ENCODE assay signal across 16 cellular contexts in genomic region chr11:37788141-37788877, GRCh38.
DNase-seq lines count a peak whose midpoint lies in the region; ATAC-seq and TF ChIP-seq lines count a peak whose summit lies in the region.
"Had no signal": no experiment of that assay in that cellular context is flagged by ENCODE, and none has a peak within 500 bp of the region (broad histone marks: within the 10 kb centered on the region; RNA-seq: fewer than 3 reads in every experiment).

No MANE protein-coding gene starts in this region.

- H2AK5ac ChIP-seq in IMR-90 (ENCODE audit: low read depth, low read length): no peak overlapping the region

- WGBS in IMR-90 (ENCODE audit: extremely low coverage in 2 of 2, insufficient read length in 1 of 2), 2 experiments: no CpG with 5 or more reads among the region's 5 CpGs

- intact Hi-C loops in IMR-90 (cut with micrococcal nuclease): no loop called here

- no peak for TF ChIP-seq CTCF in IMR-90 (conservative IDR thresholded peaks at IDR 0.05; ENCODE audit: low read depth, low read length)
- no peak for TF ChIP-seq CTCF in brain microvascular endothelial cell (IDR thresholded peaks at IDR 0.05; ENCODE audit: low read depth, low read length, missing control alignments)

- in situ Hi-C loops in IMR-90 (cut with MboI; ENCODE audit: low sequenced_read_pairs): no loop called here
- in situ Hi-C loops in brain microvascular endothelial cell (cut with HindIII; ENCODE audit: low pct_ligation_motif_present, low sequenced_read_pairs): no loop called here

- H3K4me1 ChIP-seq in ACC112 (ENCODE audit: control insufficient read depth, insufficient read depth, low read length, unreplicated experiment): peaks cover 18% of the 10 kb centered on the region
- H3K4me1 ChIP-seq in IMR-90 (ENCODE audit: control insufficient read depth, insufficient read depth, low read length): peaks cover 5% of the 10 kb centered on the region; the same call in 1 of the 2 replicates
- H3K4me1 ChIP-seq: A549, colonic mucosa, neural progenitor cell had no signal

- H3K36me3 ChIP-seq in ACC112 (ENCODE audit: insufficient read depth, low read length): no peaks in the 10 kb centered on the region
- no peaks in the 10 kb centered on the region for H3K36me3 ChIP-seq in IMR-90 (ENCODE audit: control insufficient read depth, insufficient read depth, low read length)
- H3K36me3 ChIP-seq in brain microvascular endothelial cell (replicated peaks): no peaks in the 10 kb centered on the region
- H3K36me3 ChIP-seq: colonic mucosa, neural progenitor cell had no signal

- H3K79me1 ChIP-seq in IMR-90 (ENCODE audit: low read depth in 1 of 2, low read length in 2 of 2): no peaks in the 10 kb centered on the region

- peak overlapping the region; percentile 73 for H3K4ac ChIP-seq in IMR-90 (ENCODE audit: low read depth, low read length)

- no peak overlapping the region for H3K9ac ChIP-seq in IMR-90 (ENCODE audit: low read depth, low read length)
- H3K9ac ChIP-seq: GM23248, neural progenitor cell had no signal

- no peaks in the 10 kb centered on the region for H3K79me2 ChIP-seq in ACC112 (ENCODE audit: control insufficient read depth, insufficient read depth, low read length, unreplicated experiment)

- no peak for TF ChIP-seq POLR2A in IMR-90 (IDR thresholded peaks at IDR 0.05; ENCODE audit: low read depth, low read length)

- H3K27me3 ChIP-seq in ACC112 (ENCODE audit: insufficient read depth, low read length) (no peaks in the 10 kb centered on the region), IMR-90 (ENCODE audit: control insufficient read depth, insufficient read depth, low read length) (no peaks in the 10 kb centered on the region), brain microvascular endothelial cell (replicated peaks) (no peaks in the 10 kb centered on the region)
- H3K27me3 ChIP-seq: colonic mucosa, neural progenitor cell had no signal

- peak overlapping the region; percentile 91 for H2BK120ac ChIP-seq in IMR-90 (ENCODE audit: low read depth, low read length)

- H4K8ac ChIP-seq in IMR-90 (ENCODE audit: low read depth in 2 of 2, low read length in 2 of 2): peak overlapping the region in 1 of 2 experiments; percentile 3; a peak in 2 of 4 replicates

- POLR2A ChIA-PET in IMR-90 (lab: Charles Lee; ENCODE audit: unreplicated experiment): no interaction called here

- no peak overlapping the region; the same call in 1 of the 2 replicates for H3K18ac ChIP-seq in IMR-90 (ENCODE audit: low read depth, low read length)

- H4K91ac ChIP-seq in IMR-90 (ENCODE audit: insufficient read depth, low read depth, low read length): no peak overlapping the region

- DNase-seq in IMR-90: peak; percentile 91
- peak; percentile 95 for DNase-seq in brain microvascular endothelial cell
- DNase-seq in islet precursor cell: peak; percentile 62
- no peak for DNase-seq in anterior cingulate cortex (lab: John Stamatoyannopoulos, UW)
- no peak for DNase-seq in RPMI8226
- DNase-seq: activated naive CD4-positive, alpha-beta T cell treated with Interleukin-2 at 50 U/mL for 16 hours; colonic mucosa; GM23248; NCI-H1105; NCI-H446 had no signal

- no peaks in the 10 kb centered on the region for H3K9me3 ChIP-seq in IMR-90 (ENCODE audit: control insufficient read depth, insufficient read depth, low read length)
- H3K9me3 ChIP-seq: A549, colonic mucosa had no signal

- peak overlapping the region; percentile 56; the same call in 1 of the 2 replicates for H3K4me2 ChIP-seq in IMR-90 (ENCODE audit: low read depth, low read length)
- H3K4me2 ChIP-seq: A549, neural progenitor cell had no signal

- CTCF ChIA-PET in IMR-90 (lab: Yijun Ruan, JAX): no interaction called here

- H2BK20ac ChIP-seq in IMR-90 (ENCODE audit: low read depth, low read length): peak overlapping the region; percentile 74

- H3K27ac ChIP-seq in ACC112 (ENCODE audit: low read depth, low read length) (peak overlapping the region; percentile 77), IMR-90 (ENCODE audit: insufficient read depth, low read length) (no peak overlapping the region), brain microvascular endothelial cell (peak overlapping the region; percentile 80)
- H3K27ac ChIP-seq: A549, colonic mucosa, GM23248, neural progenitor cell had no signal

- no peaks in the 10 kb centered on the region for H3K9me1 ChIP-seq in IMR-90 (ENCODE audit: insufficient read depth, low read length)

- H2AFZ ChIP-seq in ACC112 (ENCODE audit: low read length, unreplicated experiment): no peak overlapping the region
- H2AFZ ChIP-seq in IMR-90 (replicated peaks; ENCODE audit: low read length, poor library complexity): no peak overlapping the region
- H2AFZ ChIP-seq: GM23248, neural progenitor cell had no signal

- H2AK9ac ChIP-seq in IMR-90 (replicated peaks; ENCODE audit: low read depth, low read length, poor library complexity): no peak overlapping the region

- BruUV-seq in IMR-90 (replicated peaks; lab: Mats Ljungman, UMichigan): no TSS peak

- dilution Hi-C loops in IMR-90 (cut with HindIII; ENCODE audit: low sequenced_read_pairs, unreplicated experiment): no loop called here

- 0 out of 2 replicates have a peak overlapping the region, but pooled peaks have one; percentile 39 for H3K4me3 ChIP-seq in ACC112 (ENCODE audit: low read depth, low read length)
- no peak overlapping the region for H3K4me3 ChIP-seq in IMR-90 (ENCODE audit: insufficient read depth, low read depth, low read length)
- no peak overlapping the region for H3K4me3 ChIP-seq in brain microvascular endothelial cell (ENCODE audit: low read depth, low read length)
- H3K4me3 ChIP-seq: A549, colonic mucosa, GM23248, neural progenitor cell had no signal

- H4K5ac ChIP-seq in IMR-90 (ENCODE audit: low read depth, low read length): no peak overlapping the region

- H3K14ac ChIP-seq in IMR-90 (replicated peaks; ENCODE audit: low read depth, low read length): peak overlapping the region; percentile 76; the same call in 1 of the 2 replicates

- no peak overlapping the region for H2BK15ac ChIP-seq in IMR-90 (ENCODE audit: low read depth, low read length)

- peak overlapping the region; percentile 90 for H2BK5ac ChIP-seq in IMR-90 (ENCODE audit: low read depth, low read length, poor library complexity, severe bottlenecking)

- H3K56ac ChIP-seq in IMR-90 (ENCODE audit: extremely low read depth, insufficient read depth, low read length): no peak overlapping the region

- peak; percentile 91 for ATAC-seq in IMR-90 (ENCODE audit: low read depth)
- ATAC-seq in GM18517 (IDR thresholded peaks at IDR 0.05; ENCODE audit: unreplicated experiment): no peak
- ATAC-seq in HG02840 (IDR thresholded peaks at IDR 0.05; ENCODE audit: low FRiP score, unreplicated experiment): no peak
- ATAC-seq: A549, WTC11 had no signal

- no peak for TF ChIP-seq RAD21 in IMR-90 (IDR thresholded peaks at IDR 0.05; ENCODE audit: low read length)

- no peak overlapping the region for H3K23ac ChIP-seq in IMR-90 (ENCODE audit: low read depth, low read length)

- H4K20me1 ChIP-seq in IMR-90 (ENCODE audit: insufficient read depth, low read length): no peaks in the 10 kb centered on the region

TF ChIP-seq in IMR-90, 13 proteins besides CTCF, POLR2A, EP300 and RAD21:
- TF ChIP-seq FOS (IDR thresholded peaks at IDR 0.05; ENCODE audit: low read depth, low read length) (peak; percentile 26; the same call in 1 of the 2 replicates), RFX5 (IDR thresholded peaks at IDR 0.05; ENCODE audit: low read depth, low read length) (no peak), CEBPB (IDR thresholded peaks at IDR 0.05; ENCODE audit: low read depth, low read length) (peak; percentile 42; the same call in 1 of the 2 replicates)
TF ChIP-seq in IMR-90: peak in this region for 2.

Comparison
In these comparisons a context has a peak if more than half of its experiments do, and no peak if none do; other contexts are left out.
1. DNase-seq: peak in IMR-90 (single experiment), brain microvascular endothelial cell (single experiment) and islet precursor cell (single experiment); none in anterior cingulate cortex (0 of 58) and RPMI8226 (single experiment).